In the genomic region with DNA sequence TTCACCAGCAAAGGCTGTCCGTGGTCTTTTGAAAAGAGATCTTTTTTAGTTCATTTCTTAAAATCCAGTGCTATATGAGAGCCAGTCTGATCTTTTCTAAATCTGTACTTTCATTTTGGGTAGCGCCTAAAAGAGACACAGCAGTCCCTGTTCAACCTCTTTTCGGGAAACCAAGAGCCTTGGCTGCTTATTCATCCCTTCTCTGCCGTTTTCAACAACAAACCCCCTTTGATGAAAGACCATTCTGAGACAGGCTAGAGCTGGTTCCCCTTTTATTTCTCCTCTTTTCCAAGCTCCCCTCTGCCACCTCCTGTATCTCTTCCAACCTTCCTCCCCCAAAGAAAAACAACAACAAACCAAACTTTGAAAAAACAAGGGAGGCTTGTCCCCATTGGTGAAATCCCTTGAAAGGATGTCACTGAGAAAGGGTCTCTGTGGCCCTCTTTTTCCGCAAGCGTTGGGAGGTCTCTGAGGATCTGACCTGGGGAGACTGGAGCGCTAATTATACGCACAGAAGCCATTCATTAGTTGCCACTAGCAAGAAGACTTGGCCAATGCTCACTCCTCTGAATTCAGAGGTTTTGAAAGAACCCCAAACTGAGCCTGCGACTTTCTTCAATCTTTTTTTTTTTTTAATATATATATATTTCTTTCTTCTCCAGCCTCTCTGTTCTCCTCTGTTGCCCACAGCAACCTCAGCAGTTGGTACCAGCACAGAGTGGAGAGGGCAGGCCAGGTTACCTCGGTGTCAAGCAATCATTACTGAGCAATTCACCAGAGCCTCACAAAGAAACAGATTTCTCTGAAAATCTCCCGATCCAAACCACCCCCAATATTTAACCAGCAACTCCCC, we compare ENCODE assay signal across 11 cellular contexts.
DNase-seq lines count a peak whose midpoint lies in the region; ATAC-seq, FAIRE-seq and TF ChIP-seq lines count a peak whose summit lies in the region.
"Had no signal": no experiment of that assay in that cellular context is flagged by ENCODE, and none has a peak within 500 bp of the region (broad histone marks: within the 10 kb centered on the region; RNA-seq: fewer than 3 reads in every experiment).

No MANE protein-coding gene starts in this region.

- no peak for FAIRE-seq in GM12878 (lab: Jason Lieb, UNC)

- peak overlapping the region; percentile 64 for H3K4me2 ChIP-seq in GM12878 (ENCODE audit: control insufficient read depth, insufficient read depth)

- no peaks in the 10 kb centered on the region for H4K20me1 ChIP-seq in GM12878 (ENCODE audit: control insufficient read depth, insufficient read depth)

- no peak for TF ChIP-seq CTCF in left ventricle myocardium inferior (IDR thresholded peaks at IDR 0.05; ENCODE audit: borderline replicate concordance)
- no peak for TF ChIP-seq CTCF in GM12878 (IDR thresholded peaks at IDR 0.05 in 2 of 3, conservative IDR thresholded peaks at IDR 0.05 in 1 of 3; ENCODE audit: control insufficient read depth in 2 of 3, extremely low read depth in 1 of 3, insufficient read depth in 1 of 3, low read depth in 3 of 3, low read length in 3 of 3)
- no peak for TF ChIP-seq CTCF in transverse colon (IDR thresholded peaks at IDR 0.05)
- TF ChIP-seq CTCF in progenitor cell of endocrine pancreas (IDR thresholded peaks at IDR 0.05; ENCODE audit: unreplicated experiment): no peak

- BruUV-seq in GM12878 (replicated peaks; lab: Mats Ljungman, UMichigan): no TSS peak

- in situ Hi-C loops in GM12878 (cut with MboI): no loop called here
- in situ Hi-C loops in transverse colon (cut with MboI; ENCODE audit: low pct_ligation_motif_present in 1 of 4, low pct_unique_long_range_greater_than_20kb in 1 of 4, low sequenced_read_pairs in 3 of 4): loop anchor here in 1 of 4 donors (10.0 to 25.0 kb wide), 3 partner anchors 94 to 209 kb away; no protein-coding TSS in a partner anchor

- peak overlapping the region; percentile 45; the same call in 1 of the 2 replicates for H3K9ac ChIP-seq in GM12878 (ENCODE audit: control insufficient read depth, insufficient read depth, low read length)

- peak overlapping the region; percentile 43 for H3K27ac ChIP-seq in left ventricle myocardium inferior (replicated peaks)
- H3K27ac ChIP-seq in GM12878 (ENCODE audit: control insufficient read depth, insufficient read depth): peak overlapping the region; percentile 45
- H3K27ac ChIP-seq in transverse colon: peak overlapping the region; percentile 31 to 51 (median 37)

- H3K27me3 Mint-ChIP-seq in progenitor cell of endocrine pancreas: no peaks in the 10 kb centered on the region

- intact Hi-C loops in left ventricle myocardium inferior (cut with micrococcal nuclease) (no loop called here), left cardiac atrium (cut with DNase I) (loop anchor here (5.0 to 10.0 kb wide), 2 partner anchors 96 to 126 kb away; no protein-coding TSS in a partner anchor), GM12878 (cut with micrococcal nuclease; ENCODE audit: unreplicated experiment) (no loop called here), transverse colon (cut with DNase I; ENCODE audit: low total_unique reads) (loop anchor here (5.0 to 10.0 kb wide), 2 partner anchors 86 to 104 kb away; a partner anchor contains a TSS)

- no peak overlapping the region for H2AFZ ChIP-seq in GM12878 (ENCODE audit: control insufficient read depth, low read depth, low read length)

- RAD21 ChIA-PET in GM12878 (lab: Charles Lee; ENCODE audit: unreplicated experiment): interaction anchor here (0.8 to 2.0 kb wide), 3 partner anchors 22 to 99 kb away, joined by 3 to 7 read pairs (median 3); no protein-coding TSS in a partner anchor

- no peaks in the 10 kb centered on the region for H3K9me3 ChIP-seq in left ventricle myocardium inferior (replicated peaks)
- no peaks in the 10 kb centered on the region for H3K9me3 ChIP-seq in GM12878 (replicated peaks; ENCODE audit: control insufficient read depth, insufficient read depth, low read length)
- H3K9me3 ChIP-seq in transverse colon: no peaks in the 10 kb centered on the region
- H3K9me3 ChIP-seq: Caco-2 had no signal

- peaks cover 41% of the 10 kb centered on the region for H3K79me2 ChIP-seq in GM12878 (ENCODE audit: control insufficient read depth, insufficient read depth, low read length)

- H3K4me3 Mint-ChIP-seq in progenitor cell of endocrine pancreas (ENCODE audit: low read depth): no peak overlapping the region

- TF ChIP-seq RAD21 in GM12878 (IDR thresholded peaks at IDR 0.05; ENCODE audit: insufficient read depth, low read depth, low read length): no peak

- H3K9me3 Mint-ChIP-seq in progenitor cell of endocrine pancreas (ENCODE audit: low read depth): no peaks in the 10 kb centered on the region

- no peak overlapping the region for H3K4me3 ChIP-seq in left ventricle myocardium inferior
- H3K4me3 ChIP-seq in GM12878: no peak overlapping the region
- H3K4me3 ChIP-seq in transverse colon: no peak overlapping the region

- CTCF ChIA-PET in GM12878 (lab: Yijun Ruan, JAX): interaction anchor here (1.3 to 7.8 kb wide), 3 partner anchors 9 to 124 kb away, joined by 3 to 291 read pairs (median 34); a partner anchor contains a TSS

- no peak for TF ChIP-seq EP300 in GM12878 (IDR thresholded peaks at IDR 0.05; ENCODE audit: borderline replicate concordance in 1 of 2, control insufficient read depth in 1 of 2, low read depth in 2 of 2, low read length in 2 of 2)
- TF ChIP-seq EP300 in transverse colon (IDR thresholded peaks at IDR 0.05; ENCODE audit: low read depth): no peak

- TF ChIP-seq POLR2A in GM12878 (IDR thresholded peaks at IDR 0.05; ENCODE audit: low read depth, low read length) (no peak), transverse colon (IDR thresholded peaks at IDR 0.05) (no peak)

- ATAC-seq in left cardiac atrium: no peak
- no peak for ATAC-seq in GM12878
- ATAC-seq in HG02759 (IDR thresholded peaks at IDR 0.05; ENCODE audit: unreplicated experiment): no peak

- POLR2A ChIA-PET in GM12878 (lab: Charles Lee): no interaction called here

- DNase-seq in left ventricle myocardium inferior (no peak), left cardiac atrium (no peak), GM12878 (ENCODE audit: low read depth, low spot score) (no peak), middle frontal gyrus (ENCODE audit: extremely low spot score, low spot score) (peak; percentile 47), transverse colon (no peak), NCI-H1105 (lab: John Stamatoyannopoulos, UW) (no peak), progenitor cell of endocrine pancreas (ENCODE audit: low spot score, unreplicated experiment) (no peak)
- DNase-seq: Caco-2, cerebellar nuclear complex, NCI-H526 had no signal

- peaks cover 18% of the 10 kb centered on the region for H3K4me1 Mint-ChIP-seq in progenitor cell of endocrine pancreas (ENCODE audit: low read depth)

- H3K4me1 ChIP-seq in left ventricle myocardium inferior (peaks cover 52% of the 10 kb centered on the region), GM12878 (ENCODE audit: control insufficient read depth, insufficient read depth, low read length) (peaks cover 21% of the 10 kb centered on the region), transverse colon (peaks cover 0 to 21% (median 5%) of the 10 kb centered on the region in 4 donors)
- H3K4me1 ChIP-seq: Caco-2 had no signal

- no peaks in the 10 kb centered on the region for H3K27me3 ChIP-seq in left ventricle myocardium inferior (ENCODE audit: low read depth)
- no peaks in the 10 kb centered on the region for H3K27me3 ChIP-seq in GM12878 (replicated peaks in 1 of 2; ENCODE audit: control insufficient read depth in 2 of 2, insufficient read depth in 2 of 2, low read length in 1 of 2)
- no peaks in the 10 kb centered on the region for H3K27me3 ChIP-seq in transverse colon

- H3K27ac Mint-ChIP-seq in progenitor cell of endocrine pancreas: no peak overlapping the region

- H3K36me3 Mint-ChIP-seq in progenitor cell of endocrine pancreas (ENCODE audit: insufficient read depth): no peaks in the 10 kb centered on the region

- no peaks in the 10 kb centered on the region for H3K36me3 ChIP-seq in left ventricle myocardium inferior
- H3K36me3 ChIP-seq in GM12878 (ENCODE audit: control insufficient read depth in 2 of 2, insufficient read depth in 2 of 2, low read length in 1 of 2): no peaks in the 10 kb centered on the region; a peak in 2 of 4 replicates
- H3K36me3 ChIP-seq in transverse colon: no peaks in the 10 kb centered on the region

- SMC1A ChIA-PET in GM12878 (lab: Charles Lee; ENCODE audit: uncharacterized antibody, unreplicated experiment): interaction anchor here (0.6 to 8.7 kb wide), 6 partner anchors 16 to 210 kb away, joined by 3 to 100 read pairs (median 4); a partner anchor contains a TSS

- 63% methylated on average over 11 of the region's 11 CpGs for WGBS in GM12878 (ENCODE audit: insufficient coverage, insufficient replicate concordance, low lambda C conversion rate, missing lambda C conversion rate)
- 80 to 82% methylated on average over 8 to 11 of the region's 11 CpGs for WGBS in transverse colon (ENCODE audit: low coverage in 1 of 2), 2 donors

TF ChIP-seq in GM12878, 131 proteins besides CTCF, POLR2A, EP300 and RAD21 (continues in another document):
- TF ChIP-seq, protein P1, sequence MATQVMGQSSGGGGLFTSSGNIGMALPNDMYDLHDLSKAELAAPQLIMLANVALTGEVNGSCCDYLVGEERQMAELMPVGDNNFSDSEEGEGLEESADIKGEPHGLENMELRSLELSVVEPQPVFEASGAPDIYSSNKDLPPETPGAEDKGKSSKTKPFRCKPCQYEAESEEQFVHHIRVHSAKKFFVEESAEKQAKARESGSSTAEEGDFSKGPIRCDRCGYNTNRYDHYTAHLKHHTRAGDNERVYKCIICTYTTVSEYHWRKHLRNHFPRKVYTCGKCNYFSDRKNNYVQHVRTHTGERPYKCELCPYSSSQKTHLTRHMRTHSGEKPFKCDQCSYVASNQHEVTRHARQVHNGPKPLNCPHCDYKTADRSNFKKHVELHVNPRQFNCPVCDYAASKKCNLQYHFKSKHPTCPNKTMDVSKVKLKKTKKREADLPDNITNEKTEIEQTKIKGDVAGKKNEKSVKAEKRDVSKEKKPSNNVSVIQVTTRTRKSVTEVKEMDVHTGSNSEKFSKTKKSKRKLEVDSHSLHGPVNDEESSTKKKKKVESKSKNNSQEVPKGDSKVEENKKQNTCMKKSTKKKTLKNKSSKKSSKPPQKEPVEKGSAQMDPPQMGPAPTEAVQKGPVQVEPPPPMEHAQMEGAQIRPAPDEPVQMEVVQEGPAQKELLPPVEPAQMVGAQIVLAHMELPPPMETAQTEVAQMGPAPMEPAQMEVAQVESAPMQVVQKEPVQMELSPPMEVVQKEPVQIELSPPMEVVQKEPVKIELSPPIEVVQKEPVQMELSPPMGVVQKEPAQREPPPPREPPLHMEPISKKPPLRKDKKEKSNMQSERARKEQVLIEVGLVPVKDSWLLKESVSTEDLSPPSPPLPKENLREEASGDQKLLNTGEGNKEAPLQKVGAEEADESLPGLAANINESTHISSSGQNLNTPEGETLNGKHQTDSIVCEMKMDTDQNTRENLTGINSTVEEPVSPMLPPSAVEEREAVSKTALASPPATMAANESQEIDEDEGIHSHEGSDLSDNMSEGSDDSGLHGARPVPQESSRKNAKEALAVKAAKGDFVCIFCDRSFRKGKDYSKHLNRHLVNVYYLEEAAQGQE (IDR thresholded peaks at IDR 0.05; ENCODE audit: low read depth, low read length): no peak
- no peak for TF ChIP-seq CHD1 (IDR thresholded peaks at IDR 0.05; ENCODE audit: low read depth, low read length)
- TF ChIP-seq NR2C2 (IDR thresholded peaks at IDR 0.05; ENCODE audit: borderline replicate concordance, control insufficient read depth, insufficient read length, low read depth): no peak
- no peak for TF ChIP-seq CREM (IDR thresholded peaks at IDR 0.05; ENCODE audit: low read depth)

Comparison
In these comparisons a context has a peak if more than half of its experiments do, and no peak if none do; other contexts are left out.
1. intact Hi-C loops: an anchor here in left cardiac atrium (5.0 to 10.0 kb wide) and transverse colon (5.0 to 10.0 kb wide); none called in left ventricle myocardium inferior and GM12878.